Comparison of ENCODE assay signal across 8 cellular contexts in genomic region chr7:155533827-155534690, GRCh38. TPM values are rescaled to one million over a fixed set of nuclear protein-coding genes. Genes with fewer than 3 reads are reported as not detected.
DNase-seq lines count a peak whose midpoint lies in the region; ATAC-seq and TF ChIP-seq lines count a peak whose summit lies in the region.

No MANE protein-coding gene starts in this region.

- peak overlapping the region; percentile 21 for H3K4me3 ChIP-seq in BE2C (ENCODE audit: low read depth, low read length)
- peak overlapping the region in 1 of 4 donors; percentile 27 for H3K4me3 ChIP-seq in adrenal gland

- ATAC-seq in GM21423 (IDR thresholded peaks at IDR 0.05; ENCODE audit: unreplicated experiment) (peak; percentile 56), left lobe of liver (peak; percentile 56), GM21786 (IDR thresholded peaks at IDR 0.05; ENCODE audit: unreplicated experiment) (no peak)
- peak; percentile 77 for ATAC-seq in stimulated activated naive CD8-positive, alpha-beta T cell treated with anti-CD3 and anti-CD28 coated beads, Interleukin-15, amount 100 ng/mL, for 72 hours

- intact Hi-C loops in adrenal gland (cut with DNase I), result no loop called here

- peaks cover 95% of the 10 kb centered on the region for H3K27me3 Mint-ChIP-seq in stimulated activated naive CD8-positive, alpha-beta T cell treated with anti-CD3 and anti-CD28 coated beads, Interleukin-15, amount 100 ng/mL, for 72 hours

- H3K27ac ChIP-seq in adrenal gland, result no peak overlapping the region

- H3K27ac Mint-ChIP-seq in stimulated activated naive CD8-positive, alpha-beta T cell treated with anti-CD3 and anti-CD28 coated beads, Interleukin-15, amount 100 ng/mL, for 72 hours, result no peak overlapping the region

- no peaks in the 10 kb centered on the region for H3K4me1 ChIP-seq in BE2C
- peaks cover 6 to 9% of the 10 kb centered on the region in 2 donors for H3K4me1 ChIP-seq in adrenal gland (replicated peaks in 1 of 2)

- TF ChIP-seq CTCF in BE2C (IDR thresholded peaks at IDR 0.05; ENCODE audit: low read depth, low read length) (peak; percentile 70), adrenal gland (IDR thresholded peaks at IDR 0.05) (peak in 4 of 6 experiments; percentile 5 to 30 (median 21))

- H3K9me3 Mint-ChIP-seq in stimulated activated naive CD8-positive, alpha-beta T cell treated with anti-CD3 and anti-CD28 coated beads, Interleukin-15, amount 100 ng/mL, for 72 hours, result no peaks in the 10 kb centered on the region

- H3K4me3 Mint-ChIP-seq in stimulated activated naive CD8-positive, alpha-beta T cell treated with anti-CD3 and anti-CD28 coated beads, Interleukin-15, amount 100 ng/mL, for 72 hours, result peak overlapping the region; percentile 72 to 82

- H3K36me3 ChIP-seq in BE2C (no peaks in the 10 kb centered on the region), adrenal gland (replicated peaks in 1 of 2) (no peaks in the 10 kb centered on the region)

- no peak for TF ChIP-seq POLR2A in adrenal gland (IDR thresholded peaks at IDR 0.05)

- DNase-seq in BE2C (peak; percentile 59), NCI-H524 treated with DMSO at 0.1 percent for 48 hours (lab: John Stamatoyannopoulos, UW) (peak; percentile 13), adrenal gland (no peak), left lobe of liver (ENCODE audit: low spot score) (no peak), SW480 (ENCODE audit: low spot score) (no peak)
- peak; percentile 47 to 50 for DNase-seq in stimulated activated naive CD8-positive, alpha-beta T cell treated with anti-CD3 and anti-CD28 coated beads, Interleukin-15, amount 100 ng/mL, for 72 hours

- peaks cover 21% of the 10 kb centered on the region for H3K4me1 Mint-ChIP-seq in stimulated activated naive CD8-positive, alpha-beta T cell treated with anti-CD3 and anti-CD28 coated beads, Interleukin-15, amount 100 ng/mL, for 72 hours

- no peaks in the 10 kb centered on the region for H3K9me3 ChIP-seq in BE2C
- H3K9me3 ChIP-seq in adrenal gland (replicated peaks in 1 of 3), result no peaks in the 10 kb centered on the region

- H3K27me3 ChIP-seq in BE2C, result peaks cover 81% of the 10 kb centered on the region
- H3K27me3 ChIP-seq in adrenal gland, result peaks cover 52% of the 10 kb centered on the region

- WGBS in adrenal gland, 4 donors, result 26 to 43% (median 35%) methylated on average over 5 to 27 of the region's 27 CpGs

RNA-seq across cellular contexts. Expression of gene CNPY1, which starts 12.3 kb away (rescaled TPM):
- polyA plus RNA-seq in BE2C (2012; ENCODE audit: insufficient read depth, insufficient read length, low read depth), result not detected
- not detected for total RNA-seq in adrenal gland
- not detected for polyA plus RNA-seq in adrenal gland
- total RNA-seq in left lobe of liver, result not detected

Comparison
In these comparisons a context has a peak if more than half of its experiments do, and no peak if none do; other contexts are left out.
1. DNase-seq: peak in BE2C (single experiment), NCI-H524 treated with DMSO at 0.1 percent for 48 hours (single experiment) and stimulated activated naive CD8-positive, alpha-beta T cell treated with anti-CD3 and anti-CD28 coated beads, Interleukin-15, amount 100 ng/mL, for 72 hours (2 of 2); none in adrenal gland (0 of 7), left lobe of liver (single experiment) and SW480 (single experiment).